Comparison of ENCODE assay signal across 2 cellular contexts in genomic region chr17:79924639-79924976, GRCh38.
TF ChIP-seq lines count a peak whose summit lies in the region.

No MANE protein-coding gene starts in this region.

TF ChIP-seq in A549, 52 proteins besides CTCF, POLR2A, EP300 and RAD21 (continued from another document):
- TF ChIP-seq BCL3 (IDR thresholded peaks at IDR 0.05) (no peak), JUN (IDR thresholded peaks at IDR 0.05) (no peak), NR3C1 (IDR thresholded peaks at IDR 0.05) (no peak), RFX5 (IDR thresholded peaks at IDR 0.05) (no peak), HOXB13 (CRISPR knock-in tag; IDR thresholded peaks at IDR 0.05; ENCODE audit: low read depth) (no peak), MAFK (IDR thresholded peaks at IDR 0.05; ENCODE audit: partially characterized antibody) (no peak), ZNF302 (CRISPR knock-in tag; IDR thresholded peaks at IDR 0.05) (no peak), RCOR1 (IDR thresholded peaks at IDR 0.05; ENCODE audit: low read depth, low read length) (no peak)

TF ChIP-seq in HCT116, 20 proteins besides CTCF, POLR2A, EP300 and RAD21 (continued from another document):
- no peak for TF ChIP-seq ZBTB33 (IDR thresholded peaks at IDR 0.05; ENCODE audit: extremely low read depth, insufficient replicate concordance, low read length)
